ENCODE assay signal across 12 cellular contexts in genomic region chrX:39576081-39576701, GRCh38.
DNase-seq lines count a peak whose midpoint lies in the region; ATAC-seq and TF ChIP-seq lines count a peak whose summit lies in the region.
"Had no signal": no experiment of that assay in that cellular context is flagged by ENCODE, and none has a peak within 500 bp of the region (broad histone marks: within the 10 kb centered on the region; RNA-seq: fewer than 3 reads in every experiment).

No MANE protein-coding gene starts in this region.

- peaks cover 0 to 20% of the 10 kb centered on the region in 2 donors for H3K27me3 Mint-ChIP-seq in natural killer cell treated with Interleukin-12 subunit alpha and Interleukin-12 subunit beta and Interleukin-15 and Interleukin-18, amount 100 ng/mL, for 72 hours
- H3K27me3 Mint-ChIP-seq in natural killer cell (ENCODE audit: low read depth in 2 of 2): peaks cover 7 to 14% of the 10 kb centered on the region in 2 donors
- H3K27me3 Mint-ChIP-seq in activated T-helper 17 cell treated with anti-CD3 and anti-CD28 coated beads, Interleukin-2, amount 50 U/mL, for 72 hours: no peaks in the 10 kb centered on the region
- H3K27me3 Mint-ChIP-seq: naive thymus-derived CD4-positive, alpha-beta T cell had no signal

- peaks cover 3 to 5% of the 10 kb centered on the region in 2 donors for H3K4me1 Mint-ChIP-seq in natural killer cell treated with Interleukin-12 subunit alpha and Interleukin-12 subunit beta and Interleukin-15 and Interleukin-18, amount 100 ng/mL, for 72 hours (ENCODE audit: low read depth in 2 of 2)
- peaks cover 0 to 5% of the 10 kb centered on the region in 2 donors for H3K4me1 Mint-ChIP-seq in natural killer cell
- H3K4me1 Mint-ChIP-seq in activated T-helper 17 cell treated with anti-CD3 and anti-CD28 coated beads, Interleukin-2, amount 50 U/mL, for 72 hours: peaks cover 8% of the 10 kb centered on the region

- peak; percentile 5 for DNase-seq in natural killer cell treated with Interleukin-12 subunit alpha and Interleukin-12 subunit beta and Interleukin-15 and Interleukin-18, amount 100 ng/mL, for 72 hours (ENCODE audit: low spot score)
- DNase-seq in natural killer cell (no peak), NCI-H748 (lab: John Stamatoyannopoulos, UW; ENCODE audit: unreplicated experiment) (peak; percentile 93), inferior parietal cortex (ENCODE audit: extremely low spot score) (peak; percentile 10), DMS114 treated with DMSO at 0.1 percent for 48 hours (lab: John Stamatoyannopoulos, UW; ENCODE audit: unreplicated experiment) (no peak), NOMO-1 (lab: John Stamatoyannopoulos, UW; ENCODE audit: unreplicated experiment in 2 of 2) (no peak)
- DNase-seq: naive thymus-derived CD4-positive, alpha-beta T cell; OCI-M1; T1000 had no signal

- H3K9me3 Mint-ChIP-seq in natural killer cell treated with Interleukin-12 subunit alpha and Interleukin-12 subunit beta and Interleukin-15 and Interleukin-18, amount 100 ng/mL, for 72 hours: no peaks in the 10 kb centered on the region
- no peaks in the 10 kb centered on the region for H3K9me3 Mint-ChIP-seq in natural killer cell
- H3K9me3 Mint-ChIP-seq in activated T-helper 17 cell treated with anti-CD3 and anti-CD28 coated beads, Interleukin-2, amount 50 U/mL, for 72 hours: no peaks in the 10 kb centered on the region
- H3K9me3 Mint-ChIP-seq: naive thymus-derived CD4-positive, alpha-beta T cell had no signal

- no peak for TF ChIP-seq CTCF in natural killer cell (IDR thresholded peaks at IDR 0.05)

- no peak for ATAC-seq in natural killer cell treated with Interleukin-12 subunit alpha and Interleukin-12 subunit beta and Interleukin-15 and Interleukin-18, amount 100 ng/mL, for 72 hours
- ATAC-seq in natural killer cell (no peak), HG02610 (IDR thresholded peaks at IDR 0.05; ENCODE audit: unreplicated experiment) (no peak)
- ATAC-seq in activated T-helper 17 cell treated with anti-CD3 and anti-CD28 coated beads, Interleukin-2, amount 50 U/mL, for 72 hours (replicated peaks): no peak
- ATAC-seq: naive thymus-derived CD4-positive, alpha-beta T cell had no signal

- no peaks in the 10 kb centered on the region for H3K36me3 Mint-ChIP-seq in natural killer cell treated with Interleukin-12 subunit alpha and Interleukin-12 subunit beta and Interleukin-15 and Interleukin-18, amount 100 ng/mL, for 72 hours
- no peaks in the 10 kb centered on the region for H3K36me3 Mint-ChIP-seq in natural killer cell
- H3K36me3 Mint-ChIP-seq in activated T-helper 17 cell treated with anti-CD3 and anti-CD28 coated beads, Interleukin-2, amount 50 U/mL, for 72 hours (ENCODE audit: low read depth): no peaks in the 10 kb centered on the region
- H3K36me3 Mint-ChIP-seq: naive thymus-derived CD4-positive, alpha-beta T cell had no signal

- no peak overlapping the region for H3K4me3 Mint-ChIP-seq in natural killer cell treated with Interleukin-12 subunit alpha and Interleukin-12 subunit beta and Interleukin-15 and Interleukin-18, amount 100 ng/mL, for 72 hours
- no peak overlapping the region for H3K4me3 Mint-ChIP-seq in natural killer cell
- no peak overlapping the region for H3K4me3 Mint-ChIP-seq in activated T-helper 17 cell treated with anti-CD3 and anti-CD28 coated beads, Interleukin-2, amount 50 U/mL, for 72 hours
- H3K4me3 Mint-ChIP-seq: IgD-negative memory B cell; naive thymus-derived CD4-positive, alpha-beta T cell had no signal

- no peak overlapping the region for H3K27ac Mint-ChIP-seq in natural killer cell treated with Interleukin-12 subunit alpha and Interleukin-12 subunit beta and Interleukin-15 and Interleukin-18, amount 100 ng/mL, for 72 hours
- H3K27ac Mint-ChIP-seq in natural killer cell: no peak overlapping the region
- H3K27ac Mint-ChIP-seq in activated T-helper 17 cell treated with anti-CD3 and anti-CD28 coated beads, Interleukin-2, amount 50 U/mL, for 72 hours: no peak overlapping the region
- H3K27ac Mint-ChIP-seq: naive thymus-derived CD4-positive, alpha-beta T cell had no signal

- intact Hi-C loops in natural killer cell (cut with micrococcal nuclease): no loop called here

Comparison
In these comparisons a context has a peak if more than half of its experiments do, and no peak if none do; other contexts are left out.
1. DNase-seq: peak in natural killer cell treated with Interleukin-12 subunit alpha and Interleukin-12 subunit beta and Interleukin-15 and Interleukin-18, amount 100 ng/mL, for 72 hours (single experiment), NCI-H748 (single experiment) and inferior parietal cortex (single experiment); none in natural killer cell (single experiment), DMS114 treated with DMSO at 0.1 percent for 48 hours (single experiment) and NOMO-1 (0 of 2).